In genomic region chr16:88329726-88330700, GRCh38 we compare ENCODE assay signal across 1 cellular context.
TF ChIP-seq lines count a peak whose summit lies in the region.

No MANE protein-coding gene starts in this region.

TF ChIP-seq in H1, 55 proteins besides CTCF, POLR2A, EP300 and RAD21 (continued from another document):
- no peak for TF ChIP-seq RFX5 (IDR thresholded peaks at IDR 0.05; ENCODE audit: borderline replicate concordance, low read depth, low read length)
- TF ChIP-seq EGR1 (IDR thresholded peaks at IDR 0.05; ENCODE audit: borderline replicate concordance, low read depth, low read length) = no peak
- no peak for TF ChIP-seq SIN3A (conservative IDR thresholded peaks at IDR 0.05 in 1 of 2, IDR thresholded peaks at IDR 0.05 in 1 of 2; ENCODE audit: low read depth in 1 of 2, low read length in 2 of 2)
- no peak for TF ChIP-seq BACH1 (IDR thresholded peaks at IDR 0.05; ENCODE audit: low read length)
- TF ChIP-seq CHD7 (IDR thresholded peaks at IDR 0.05; ENCODE audit: insufficient replicate concordance, low read length) = no peak
- no peak for TF ChIP-seq SIX5 (IDR thresholded peaks at IDR 0.05; ENCODE audit: low read depth, low read length)
- no peak for TF ChIP-seq SP2 (IDR thresholded peaks at IDR 0.05; ENCODE audit: low read length)
- no peak for TF ChIP-seq CBX8 (IDR thresholded peaks at IDR 0.05; ENCODE audit: borderline replicate concordance, low read depth, low read length)
